ENCODE assay signal across 17 cellular contexts in the genomic region with DNA sequence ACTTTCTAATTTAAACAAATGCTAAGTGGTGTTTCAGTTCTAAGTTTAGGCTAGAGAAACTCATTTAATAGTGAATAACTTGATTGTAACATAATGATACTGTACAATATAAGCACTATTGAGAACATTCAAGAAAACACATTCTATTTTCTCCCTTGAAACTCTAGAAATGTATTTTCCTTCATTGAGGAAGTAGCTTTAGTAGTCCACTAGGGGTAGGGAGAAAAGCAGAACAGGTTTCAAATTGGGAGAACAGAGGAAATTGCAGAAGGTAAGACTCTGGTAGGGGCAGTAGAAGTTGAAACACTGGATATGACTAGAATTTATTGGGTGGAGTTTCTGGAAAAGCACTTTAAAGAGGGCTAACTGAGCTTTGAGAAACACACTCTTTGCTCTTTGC.
"Had no signal": no experiment of that assay in that cellular context is flagged by ENCODE, and none has a peak within 500 bp of the region (broad histone marks: within the 10 kb centered on the region; RNA-seq: fewer than 3 reads in every experiment).

No MANE protein-coding gene starts in this region.

- DNase-seq: activated CD4-positive, alpha-beta T cell treated with anti-CD3 and anti-CD28 coated beads, Interleukin-2, amount 50 U/mL, for 4 hours; activated gamma-delta T cell treated with Interleukin-2 at 50 U/mL for 16 hours; activated naive CD8-positive, alpha-beta T cell treated with anti-CD3 and anti-CD28 coated beads for 36 hours; activated T-cell treated with anti-CD3 and anti-CD28 coated beads, Interleukin-2, amount 50 U/mL, for 48 hours; brain microvascular endothelial cell; esophagus squamous epithelium; foreskin fibroblast; left colon; naive thymus-derived CD4-positive, alpha-beta T cell; nucleus accumbens; psoas muscle; sigmoid colon; stimulated activated CD4-positive, alpha-beta T cell treated with anti-CD3 and anti-CD28 coated beads, Interleukin-2, amount 100 ng/mL, for 24 hours; stimulated activated naive B cell treated with anti-CD40 and anti-IgM and Interleukin-4, amounts not matched to agents 10 μg/mL and 1 μg/mL and 100 μg/mL, for 72 hours; transverse colon had no signal

- H3K4me1 Mint-ChIP-seq: activated naive CD8-positive, alpha-beta T cell treated with anti-CD3 and anti-CD28 coated beads for 36 hours; naive thymus-derived CD4-positive, alpha-beta T cell; stimulated activated naive B cell treated with anti-CD40 and anti-IgM and Interleukin-4, amounts not matched to agents 10 μg/mL and 1 μg/mL and 100 μg/mL, for 72 hours had no signal

- H3K27me3 Mint-ChIP-seq: stimulated activated naive B cell treated with anti-CD40 and anti-IgM and Interleukin-4, amounts not matched to agents 10 μg/mL and 1 μg/mL and 100 μg/mL, for 72 hours had no signal

- H3K4me3 ChIP-seq: esophagus squamous epithelium, lung, psoas muscle, sigmoid colon, transverse colon had no signal

- H3K27ac Mint-ChIP-seq: activated naive CD8-positive, alpha-beta T cell treated with anti-CD3 and anti-CD28 coated beads for 36 hours; naive thymus-derived CD4-positive, alpha-beta T cell; stimulated activated naive B cell treated with anti-CD40 and anti-IgM and Interleukin-4, amounts not matched to agents 10 μg/mL and 1 μg/mL and 100 μg/mL, for 72 hours had no signal

- H3K27ac ChIP-seq: brain microvascular endothelial cell, esophagus squamous epithelium, psoas muscle, sigmoid colon, transverse colon had no signal

- H3K36me3 ChIP-seq: brain microvascular endothelial cell, esophagus squamous epithelium, sigmoid colon, transverse colon had no signal

- H3K9me3 ChIP-seq: esophagus squamous epithelium, psoas muscle, transverse colon had no signal

- H3K4me3 Mint-ChIP-seq: activated naive CD8-positive, alpha-beta T cell treated with anti-CD3 and anti-CD28 coated beads for 36 hours; naive thymus-derived CD4-positive, alpha-beta T cell; stimulated activated naive B cell treated with anti-CD40 and anti-IgM and Interleukin-4, amounts not matched to agents 10 μg/mL and 1 μg/mL and 100 μg/mL, for 72 hours had no signal

- H3K4me1 ChIP-seq: esophagus squamous epithelium, psoas muscle, sigmoid colon, transverse colon had no signal

- H3K27me3 ChIP-seq: brain microvascular endothelial cell, esophagus squamous epithelium, sigmoid colon, transverse colon had no signal

- ATAC-seq: activated CD4-positive, CD25-positive, alpha-beta regulatory T cell treated with anti-CD3 and anti-CD28 coated beads, Interleukin-2, amount 50 U/mL, for 24 hours; left colon; naive thymus-derived CD4-positive, alpha-beta T cell; psoas muscle; stimulated activated naive B cell treated with anti-CD40 and anti-IgM and Interleukin-4, amounts not matched to agents 10 μg/mL and 1 μg/mL and 100 μg/mL, for 72 hours had no signal

- H3K36me3 Mint-ChIP-seq: activated naive CD8-positive, alpha-beta T cell treated with anti-CD3 and anti-CD28 coated beads for 36 hours; naive thymus-derived CD4-positive, alpha-beta T cell; stimulated activated naive B cell treated with anti-CD40 and anti-IgM and Interleukin-4, amounts not matched to agents 10 μg/mL and 1 μg/mL and 100 μg/mL, for 72 hours had no signal
